Comparison of ENCODE assay signal across 8 cellular contexts in genomic region chr10:22903694-22904093, GRCh38. TPM values are rescaled to one million over a fixed set of nuclear protein-coding genes. Genes with fewer than 3 reads are reported as not detected.
"Had no signal": no experiment of that assay in that cellular context is flagged by ENCODE, and none has a peak within 500 bp of the region (broad histone marks: within the 10 kb centered on the region; RNA-seq: fewer than 3 reads in every experiment).

No MANE protein-coding gene starts in this region.

- DNase-seq: KBM-7, KG1 had no signal

- H3K27ac ChIP-seq: HL-60, KMS-11 had no signal

- FAIRE-seq: HTR-8/SVneo had no signal

- H3K4me1 Mint-ChIP-seq: IgD-negative memory B cell had no signal

- H3K4me2 ChIP-seq: KMS-11 had no signal

- H3K4me3 Mint-ChIP-seq: IgD-negative memory B cell had no signal

- H3K9ac ChIP-seq: KMS-11 had no signal

- H3K36me3 Mint-ChIP-seq: IgD-negative memory B cell had no signal

- H3K27ac Mint-ChIP-seq: IgD-negative memory B cell had no signal

RNA-seq across cellular contexts. Expression of gene ARMC3, which starts 24.2 kb away (rescaled TPM):
- total RNA-seq: HT-29, HT1080 had no signal
